Comparison of ENCODE assay signal across 1 cellular context in genomic region chr20:56386219-56386618, GRCh38.
TF ChIP-seq lines count a peak whose summit lies in the region.

No MANE protein-coding gene starts in this region.

TF ChIP-seq in GM23338, 12 proteins besides CTCF, POLR2A, EP300 and RAD21 (continued from another document):
- TF ChIP-seq ZNF462 (CRISPR knock-in tag; IDR thresholded peaks at IDR 0.05) (no peak), EZH2 (IDR thresholded peaks at IDR 0.05; ENCODE audit: low read depth, unreplicated experiment) (no peak), NANOG (IDR thresholded peaks at IDR 0.05; ENCODE audit: borderline replicate concordance) (no peak), EZH2phosphoT487 (IDR thresholded peaks at IDR 0.05; ENCODE audit: unreplicated experiment) (no peak), POLR2AphosphoS5 (IDR thresholded peaks at IDR 0.05; ENCODE audit: low read depth) (no peak), ZNF331 (CRISPR knock-in tag; IDR thresholded peaks at IDR 0.05; ENCODE audit: low read depth) (no peak), STAT1 (IDR thresholded peaks at IDR 0.05; ENCODE audit: unreplicated experiment) (no peak), ZNF114 (CRISPR knock-in tag; IDR thresholded peaks at IDR 0.05) (no peak), JUNB (IDR thresholded peaks at IDR 0.05; ENCODE audit: unreplicated experiment) (no peak), CREB1 (CRISPR knock-in tag; IDR thresholded peaks at IDR 0.05; ENCODE audit: low read depth) (no peak)
- TF ChIP-seq, protein P1, sequence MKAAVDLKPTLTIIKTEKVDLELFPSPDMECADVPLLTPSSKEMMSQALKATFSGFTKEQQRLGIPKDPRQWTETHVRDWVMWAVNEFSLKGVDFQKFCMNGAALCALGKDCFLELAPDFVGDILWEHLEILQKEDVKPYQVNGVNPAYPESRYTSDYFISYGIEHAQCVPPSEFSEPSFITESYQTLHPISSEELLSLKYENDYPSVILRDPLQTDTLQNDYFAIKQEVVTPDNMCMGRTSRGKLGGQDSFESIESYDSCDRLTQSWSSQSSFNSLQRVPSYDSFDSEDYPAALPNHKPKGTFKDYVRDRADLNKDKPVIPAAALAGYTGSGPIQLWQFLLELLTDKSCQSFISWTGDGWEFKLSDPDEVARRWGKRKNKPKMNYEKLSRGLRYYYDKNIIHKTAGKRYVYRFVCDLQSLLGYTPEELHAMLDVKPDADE (IDR thresholded peaks at IDR 0.05), result no peak
